ENCODE assay signal across 1 cellular context in the genomic region with DNA sequence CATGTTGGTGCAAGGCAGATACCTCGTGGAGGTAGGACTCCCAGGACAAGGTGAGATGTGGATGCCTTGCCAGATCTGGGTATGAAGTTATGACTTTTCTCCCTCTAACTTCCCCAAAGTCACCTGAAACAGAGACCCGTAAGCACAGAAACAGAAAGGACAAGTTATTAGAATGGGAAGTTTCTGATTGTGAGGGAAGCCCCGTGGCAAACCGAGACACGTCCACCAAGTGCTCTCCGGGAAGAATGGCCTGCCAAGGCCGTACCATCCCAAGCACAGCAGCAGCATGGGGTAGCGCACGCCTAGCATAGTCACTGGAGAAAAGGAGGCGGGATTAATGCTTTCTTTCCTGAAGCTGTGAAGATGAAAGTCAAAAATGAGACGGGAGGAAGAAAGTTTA.
TF ChIP-seq lines count a peak whose summit lies in the region.

No MANE protein-coding gene starts in this region.

TF ChIP-seq in WTC11, 78 proteins besides CTCF, POLR2A, EP300 and RAD21 (continued from another document):
- TF ChIP-seq, protein P1, sequence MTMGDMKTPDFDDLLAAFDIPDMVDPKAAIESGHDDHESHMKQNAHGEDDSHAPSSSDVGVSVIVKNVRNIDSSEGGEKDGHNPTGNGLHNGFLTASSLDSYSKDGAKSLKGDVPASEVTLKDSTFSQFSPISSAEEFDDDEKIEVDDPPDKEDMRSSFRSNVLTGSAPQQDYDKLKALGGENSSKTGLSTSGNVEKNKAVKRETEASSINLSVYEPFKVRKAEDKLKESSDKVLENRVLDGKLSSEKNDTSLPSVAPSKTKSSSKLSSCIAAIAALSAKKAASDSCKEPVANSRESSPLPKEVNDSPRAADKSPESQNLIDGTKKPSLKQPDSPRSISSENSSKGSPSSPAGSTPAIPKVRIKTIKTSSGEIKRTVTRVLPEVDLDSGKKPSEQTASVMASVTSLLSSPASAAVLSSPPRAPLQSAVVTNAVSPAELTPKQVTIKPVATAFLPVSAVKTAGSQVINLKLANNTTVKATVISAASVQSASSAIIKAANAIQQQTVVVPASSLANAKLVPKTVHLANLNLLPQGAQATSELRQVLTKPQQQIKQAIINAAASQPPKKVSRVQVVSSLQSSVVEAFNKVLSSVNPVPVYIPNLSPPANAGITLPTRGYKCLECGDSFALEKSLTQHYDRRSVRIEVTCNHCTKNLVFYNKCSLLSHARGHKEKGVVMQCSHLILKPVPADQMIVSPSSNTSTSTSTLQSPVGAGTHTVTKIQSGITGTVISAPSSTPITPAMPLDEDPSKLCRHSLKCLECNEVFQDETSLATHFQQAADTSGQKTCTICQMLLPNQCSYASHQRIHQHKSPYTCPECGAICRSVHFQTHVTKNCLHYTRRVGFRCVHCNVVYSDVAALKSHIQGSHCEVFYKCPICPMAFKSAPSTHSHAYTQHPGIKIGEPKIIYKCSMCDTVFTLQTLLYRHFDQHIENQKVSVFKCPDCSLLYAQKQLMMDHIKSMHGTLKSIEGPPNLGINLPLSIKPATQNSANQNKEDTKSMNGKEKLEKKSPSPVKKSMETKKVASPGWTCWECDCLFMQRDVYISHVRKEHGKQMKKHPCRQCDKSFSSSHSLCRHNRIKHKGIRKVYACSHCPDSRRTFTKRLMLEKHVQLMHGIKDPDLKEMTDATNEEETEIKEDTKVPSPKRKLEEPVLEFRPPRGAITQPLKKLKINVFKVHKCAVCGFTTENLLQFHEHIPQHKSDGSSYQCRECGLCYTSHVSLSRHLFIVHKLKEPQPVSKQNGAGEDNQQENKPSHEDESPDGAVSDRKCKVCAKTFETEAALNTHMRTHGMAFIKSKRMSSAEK (CRISPR knock-in tag; IDR thresholded peaks at IDR 0.05; ENCODE audit: borderline replicate concordance), result no peak
- TF ChIP-seq, protein P2, sequence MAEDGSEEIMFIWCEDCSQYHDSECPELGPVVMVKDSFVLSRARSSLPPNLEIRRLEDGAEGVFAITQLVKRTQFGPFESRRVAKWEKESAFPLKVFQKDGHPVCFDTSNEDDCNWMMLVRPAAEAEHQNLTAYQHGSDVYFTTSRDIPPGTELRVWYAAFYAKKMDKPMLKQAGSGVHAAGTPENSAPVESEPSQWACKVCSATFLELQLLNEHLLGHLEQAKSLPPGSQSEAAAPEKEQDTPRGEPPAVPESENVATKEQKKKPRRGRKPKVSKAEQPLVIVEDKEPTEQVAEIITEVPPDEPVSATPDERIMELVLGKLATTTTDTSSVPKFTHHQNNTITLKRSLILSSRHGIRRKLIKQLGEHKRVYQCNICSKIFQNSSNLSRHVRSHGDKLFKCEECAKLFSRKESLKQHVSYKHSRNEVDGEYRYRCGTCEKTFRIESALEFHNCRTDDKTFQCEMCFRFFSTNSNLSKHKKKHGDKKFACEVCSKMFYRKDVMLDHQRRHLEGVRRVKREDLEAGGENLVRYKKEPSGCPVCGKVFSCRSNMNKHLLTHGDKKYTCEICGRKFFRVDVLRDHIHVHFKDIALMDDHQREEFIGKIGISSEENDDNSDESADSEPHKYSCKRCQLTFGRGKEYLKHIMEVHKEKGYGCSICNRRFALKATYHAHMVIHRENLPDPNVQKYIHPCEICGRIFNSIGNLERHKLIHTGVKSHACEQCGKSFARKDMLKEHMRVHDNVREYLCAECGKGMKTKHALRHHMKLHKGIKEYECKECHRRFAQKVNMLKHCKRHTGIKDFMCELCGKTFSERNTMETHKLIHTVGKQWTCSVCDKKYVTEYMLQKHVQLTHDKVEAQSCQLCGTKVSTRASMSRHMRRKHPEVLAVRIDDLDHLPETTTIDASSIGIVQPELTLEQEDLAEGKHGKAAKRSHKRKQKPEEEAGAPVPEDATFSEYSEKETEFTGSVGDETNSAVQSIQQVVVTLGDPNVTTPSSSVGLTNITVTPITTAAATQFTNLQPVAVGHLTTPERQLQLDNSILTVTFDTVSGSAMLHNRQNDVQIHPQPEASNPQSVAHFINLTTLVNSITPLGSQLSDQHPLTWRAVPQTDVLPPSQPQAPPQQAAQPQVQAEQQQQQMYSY (CRISPR knock-in tag; IDR thresholded peaks at IDR 0.05), result no peak
- TF ChIP-seq, protein P3, sequence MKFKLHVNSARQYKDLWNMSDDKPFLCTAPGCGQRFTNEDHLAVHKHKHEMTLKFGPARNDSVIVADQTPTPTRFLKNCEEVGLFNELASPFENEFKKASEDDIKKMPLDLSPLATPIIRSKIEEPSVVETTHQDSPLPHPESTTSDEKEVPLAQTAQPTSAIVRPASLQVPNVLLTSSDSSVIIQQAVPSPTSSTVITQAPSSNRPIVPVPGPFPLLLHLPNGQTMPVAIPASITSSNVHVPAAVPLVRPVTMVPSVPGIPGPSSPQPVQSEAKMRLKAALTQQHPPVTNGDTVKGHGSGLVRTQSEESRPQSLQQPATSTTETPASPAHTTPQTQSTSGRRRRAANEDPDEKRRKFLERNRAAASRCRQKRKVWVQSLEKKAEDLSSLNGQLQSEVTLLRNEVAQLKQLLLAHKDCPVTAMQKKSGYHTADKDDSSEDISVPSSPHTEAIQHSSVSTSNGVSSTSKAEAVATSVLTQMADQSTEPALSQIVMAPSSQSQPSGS (CRISPR knock-in tag; IDR thresholded peaks at IDR 0.05; ENCODE audit: borderline replicate concordance, low read depth), result no peak
- TF ChIP-seq ZNF232 (CRISPR knock-in tag; IDR thresholded peaks at IDR 0.05) (no peak), GABPB1 (CRISPR knock-in tag; IDR thresholded peaks at IDR 0.05) (no peak)
